In genomic region chr13:27980280-27980998, GRCh38 we compare ENCODE assay signal across 21 cellular contexts. TPM values are rescaled to one million over a fixed set of nuclear protein-coding genes. Genes with fewer than 3 reads are reported as not detected.
DNase-seq lines count a peak whose midpoint lies in the region; ATAC-seq and TF ChIP-seq lines count a peak whose summit lies in the region.
"Had no signal": no experiment of that assay in that cellular context is flagged by ENCODE, and none has a peak within 500 bp of the region (broad histone marks: within the 10 kb centered on the region; RNA-seq: fewer than 3 reads in every experiment).

No MANE protein-coding gene starts in this region.

- no peaks in the 10 kb centered on the region for H3K9me2 ChIP-seq in MM.1S (replicated peaks; ENCODE audit: insufficient read depth, low read length)

- H3K4me1 ChIP-seq in MM.1S (ENCODE audit: low read length) (no peaks in the 10 kb centered on the region), psoas muscle (no peaks in the 10 kb centered on the region)

- TF ChIP-seq CTCF in GM10266 (IDR thresholded peaks at IDR 0.05; ENCODE audit: control insufficient read depth, insufficient read depth, low read depth, missing control alignments) (no peak), MM.1S (IDR thresholded peaks at IDR 0.05; ENCODE audit: low read length) (no peak), psoas muscle (IDR thresholded peaks at IDR 0.05) (no peak)

- peak overlapping the region; percentile 6; the same call in 1 of the 2 replicates for H3K4me2 ChIP-seq in MM.1S (ENCODE audit: low read depth, low read length)
- H3K4me2 ChIP-seq: BLaER1 treated with 17β-estradiol and CSF1 and Interleukin-3, amounts not matched to agents 10 nM and 100 nM had no signal

- H3K4me3 ChIP-seq in MM.1S (ENCODE audit: low read length): no peak overlapping the region
- no peak overlapping the region for H3K4me3 ChIP-seq in psoas muscle
- H3K4me3 ChIP-seq: BLaER1 treated with 17β-estradiol and CSF1 and Interleukin-3, amounts not matched to agents 10 nM and 100 nM; lower lobe of right lung had no signal

- intact Hi-C loops in psoas muscle (cut with DNase I): loop anchor here (5.0 to 10.0 kb wide), 4 partner anchors 446 to 996 kb away; no protein-coding TSS in a partner anchor

- H3K79me2 ChIP-seq in MM.1S (ENCODE audit: low read length): no peaks in the 10 kb centered on the region

- no peaks in the 10 kb centered on the region for H3K36me3 ChIP-seq in MM.1S (replicated peaks; ENCODE audit: insufficient read depth, low read length)
- H3K36me3 ChIP-seq in psoas muscle (ENCODE audit: insufficient read depth in 1 of 2, low read depth in 1 of 2): no peaks in the 10 kb centered on the region
- H3K36me3 ChIP-seq: BLaER1 treated with 17β-estradiol and CSF1 and Interleukin-3, amounts not matched to agents 10 nM and 100 nM; breast epithelium; lower lobe of right lung; WERI-Rb-1 had no signal

- DNase-seq in GM10266 (ENCODE audit: extremely low spot score) (peak; percentile 48), MM.1S (no peak), left lobe of liver (ENCODE audit: low spot score) (peak; percentile 60), retina (peak; percentile 45), COLO829 (ENCODE audit: low spot score) (no peak), psoas muscle (no peak), NCI-H446 (lab: John Stamatoyannopoulos, UW) (no peak)
- DNase-seq: activated CD8-positive, alpha-beta memory T cell treated with anti-CD3 and anti-CD28 coated beads, Interleukin-2, amount 10 ng/mL, durations not matched to agents 7 days and 5 days; activated naive CD4-positive, alpha-beta T cell treated with anti-CD3 and anti-CD28 coated beads for 36 hours; Karpas-422; lower lobe of right lung; NCI-H146; NCI-H526; SW 1271; WERI-Rb-1 had no signal

- no peaks in the 10 kb centered on the region for H3K9me3 ChIP-seq in MM.1S (replicated peaks; ENCODE audit: insufficient read depth, low read length)
- no peaks in the 10 kb centered on the region for H3K9me3 ChIP-seq in psoas muscle
- H3K9me3 ChIP-seq: breast epithelium, lower lobe of right lung had no signal

- H3K27ac ChIP-seq in MM.1S (ENCODE audit: low read length): no peak overlapping the region
- no peak overlapping the region for H3K27ac ChIP-seq in psoas muscle
- H3K27ac ChIP-seq: BLaER1 treated with 17β-estradiol and CSF1 and Interleukin-3, amounts not matched to agents 10 nM and 100 nM; breast epithelium; lower lobe of right lung; WERI-Rb-1 had no signal

- H3K27me3 ChIP-seq in MM.1S (replicated peaks; ENCODE audit: insufficient read depth, low read length) (no peaks in the 10 kb centered on the region), psoas muscle (ENCODE audit: insufficient read depth in 3 of 3, low read length in 2 of 3) (peaks cover 2 to 84% (median 43%) of the 10 kb centered on the region in 3 donors)

- no peak overlapping the region for H2AFZ ChIP-seq in MM.1S (ENCODE audit: low read length)

- H3K9ac ChIP-seq in MM.1S (ENCODE audit: low read length): no peak overlapping the region
- H3K9ac ChIP-seq: BLaER1 treated with 17β-estradiol and CSF1 and Interleukin-3, amounts not matched to agents 10 nM and 100 nM had no signal

- no peaks in the 10 kb centered on the region for H3F3A ChIP-seq in MM.1S (ENCODE audit: insufficient read depth, low read length)

- peak; percentile 66 for ATAC-seq in left lobe of liver
- ATAC-seq in HG02588 (IDR thresholded peaks at IDR 0.05; ENCODE audit: unreplicated experiment): no peak
- no peak for ATAC-seq in psoas muscle
- ATAC-seq: activated CD8-positive, alpha-beta memory T cell treated with anti-CD3 and anti-CD28 coated beads, Interleukin-2, amount 10 ng/mL, durations not matched to agents 7 days and 5 days; HCT116 had no signal

- WGBS in psoas muscle, 3 donors: 3 to 5% (median 4%) methylated on average over 46 to 54 of the region's 54 CpGs

- H4K20me1 ChIP-seq in MM.1S (ENCODE audit: insufficient read depth, low read length): no peaks in the 10 kb centered on the region

RNA-seq across cellular contexts. Expression of gene URAD, which starts 8.1 kb away (rescaled TPM):
- total RNA-seq in left lobe of liver (not detected), psoas muscle (not detected)
- not detected for polyA plus RNA-seq in psoas muscle
- total RNA-seq: activated CD8-positive, alpha-beta memory T cell treated with anti-CD3 and anti-CD28 coated beads, Interleukin-2, amount 10 ng/mL, durations not matched to agents 7 days and 5 days; activated naive CD4-positive, alpha-beta T cell treated with anti-CD3 and anti-CD28 coated beads for 36 hours; Daoy; fibroblast of villous mesenchyme; lower lobe of right lung had no signal

RNA-seq across cellular contexts. Expression of gene CDX2, which starts 11.3 kb away (rescaled TPM):
- total RNA-seq in left lobe of liver: not detected
- total RNA-seq in psoas muscle: not detected
- polyA plus RNA-seq in psoas muscle: under 1 TPM in 1 of 3 donors, not detected in 2; 0.03 TPM
- total RNA-seq: activated CD8-positive, alpha-beta memory T cell treated with anti-CD3 and anti-CD28 coated beads, Interleukin-2, amount 10 ng/mL, durations not matched to agents 7 days and 5 days; activated naive CD4-positive, alpha-beta T cell treated with anti-CD3 and anti-CD28 coated beads for 36 hours; Daoy; fibroblast of villous mesenchyme; lower lobe of right lung had no signal

Comparison
In these comparisons a context has a peak if more than half of its experiments do, and no peak if none do; other contexts are left out.
1. DNase-seq: peak in GM10266 (single experiment), left lobe of liver (single experiment) and retina (single experiment); none in MM.1S (single experiment), COLO829 (single experiment), psoas muscle (0 of 2) and NCI-H446 (0 of 2).